In the genomic region with DNA sequence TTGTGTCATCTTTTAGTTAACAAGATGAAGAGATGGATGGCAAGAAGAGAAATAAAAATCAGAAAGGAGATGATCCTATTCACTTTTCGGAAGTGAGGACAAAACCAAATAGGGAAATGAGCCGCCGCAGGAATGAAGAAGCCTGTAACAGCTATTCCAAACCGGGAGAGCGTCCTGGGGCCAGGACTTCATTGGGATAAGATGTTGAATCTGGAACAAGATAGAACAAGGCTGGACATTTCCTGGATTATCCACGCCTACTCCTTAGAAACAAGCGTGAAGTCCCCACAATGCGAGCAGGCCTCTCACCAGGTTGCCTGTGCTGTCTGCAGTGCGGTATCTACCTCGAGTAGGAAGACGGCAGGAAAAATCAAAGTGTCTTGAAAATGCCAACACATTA, we compare ENCODE assay signal across 26 cellular contexts.
"Had no signal": no experiment of that assay in that cellular context is flagged by ENCODE, and none has a peak within 500 bp of the region (broad histone marks: within the 10 kb centered on the region; RNA-seq: fewer than 3 reads in every experiment).

No MANE protein-coding gene starts in this region.

- H3K27me3 Mint-ChIP-seq: central memory CD8-positive, alpha-beta T cell; effector memory CD8-positive, alpha-beta T cell; naive thymus-derived CD8-positive, alpha-beta T cell; type B pancreatic cell had no signal

- FAIRE-seq: endometrium, keratinocyte had no signal

- H3K27ac ChIP-seq: colonic mucosa, esophagus squamous epithelium, ovary, sigmoid colon, testis, tibial artery had no signal

- H3K4me1 Mint-ChIP-seq: central memory CD8-positive, alpha-beta T cell; stimulated activated effector memory CD8-positive, alpha-beta T cell treated with anti-CD3 and anti-CD28 coated beads, Interleukin-12 subunit alpha, Interleukin-12 subunit beta, amount 100 ng/mL, for 72 hours had no signal

- H3K4me3 ChIP-seq: colonic mucosa, esophagus squamous epithelium, ovary, sigmoid colon, testis, tibial artery had no signal

- H3K9me3 Mint-ChIP-seq: central memory CD8-positive, alpha-beta T cell; effector memory CD8-positive, alpha-beta T cell; immature natural killer cell; naive thymus-derived CD8-positive, alpha-beta T cell; stimulated activated effector memory CD8-positive, alpha-beta T cell treated with anti-CD3 and anti-CD28 coated beads, Interleukin-12 subunit alpha, Interleukin-12 subunit beta, amount 100 ng/mL, for 72 hours; type B pancreatic cell had no signal

- H3K36me3 ChIP-seq: ovary had no signal

- H3K4me3 Mint-ChIP-seq: central memory CD8-positive, alpha-beta T cell; effector memory CD8-positive, alpha-beta T cell; immature natural killer cell; naive thymus-derived CD8-positive, alpha-beta T cell; stimulated activated effector memory CD8-positive, alpha-beta T cell treated with anti-CD3 and anti-CD28 coated beads, Interleukin-12 subunit alpha, Interleukin-12 subunit beta, amount 100 ng/mL, for 72 hours; type B pancreatic cell had no signal

- H3K27ac Mint-ChIP-seq: effector memory CD8-positive, alpha-beta T cell; immature natural killer cell; naive thymus-derived CD8-positive, alpha-beta T cell; stimulated activated effector memory CD8-positive, alpha-beta T cell treated with anti-CD3 and anti-CD28 coated beads, Interleukin-12 subunit alpha, Interleukin-12 subunit beta, amount 100 ng/mL, for 72 hours; type B pancreatic cell had no signal

- DNase-seq: colonic mucosa; dermis blood vessel endothelial cell; effector memory CD8-positive, alpha-beta T cell; erythroblast; esophagus squamous epithelium; foreskin melanocyte; glutamatergic neuron; hypothalamus; immature natural killer cell; mesenchymal stem cell; midbrain; naive thymus-derived CD8-positive, alpha-beta T cell; nucleus accumbens; ovary; sigmoid colon; stimulated activated CD4-positive, alpha-beta T cell treated with anti-CD3 and anti-CD28 coated beads, Interleukin-2, amount 100 ng/mL, for 24 hours; stimulated activated CD4-positive, alpha-beta T cell treated with anti-CD3 and anti-CD28 coated beads, Interleukin-4, amount 100 ng/mL, for 24 hours; stimulated activated naive CD8-positive, alpha-beta T cell treated with anti-CD3 and anti-CD28 coated beads, Interleukin-15, Interleukin-2, amounts not matched to agents 100 U/mL and 50 U/mL, for 24 hours; substantia nigra; testis; tibial artery had no signal

- H3K9me3 ChIP-seq: colonic mucosa, esophagus squamous epithelium, ovary, sigmoid colon, testis, tibial artery had no signal

- H3K27me3 ChIP-seq: colonic mucosa, esophagus squamous epithelium, ovary, sigmoid colon, testis, tibial artery had no signal

- H3K4me1 ChIP-seq: colonic mucosa, esophagus squamous epithelium had no signal
